12 cellular contexts compared by ENCODE assay signal in the genomic region with DNA sequence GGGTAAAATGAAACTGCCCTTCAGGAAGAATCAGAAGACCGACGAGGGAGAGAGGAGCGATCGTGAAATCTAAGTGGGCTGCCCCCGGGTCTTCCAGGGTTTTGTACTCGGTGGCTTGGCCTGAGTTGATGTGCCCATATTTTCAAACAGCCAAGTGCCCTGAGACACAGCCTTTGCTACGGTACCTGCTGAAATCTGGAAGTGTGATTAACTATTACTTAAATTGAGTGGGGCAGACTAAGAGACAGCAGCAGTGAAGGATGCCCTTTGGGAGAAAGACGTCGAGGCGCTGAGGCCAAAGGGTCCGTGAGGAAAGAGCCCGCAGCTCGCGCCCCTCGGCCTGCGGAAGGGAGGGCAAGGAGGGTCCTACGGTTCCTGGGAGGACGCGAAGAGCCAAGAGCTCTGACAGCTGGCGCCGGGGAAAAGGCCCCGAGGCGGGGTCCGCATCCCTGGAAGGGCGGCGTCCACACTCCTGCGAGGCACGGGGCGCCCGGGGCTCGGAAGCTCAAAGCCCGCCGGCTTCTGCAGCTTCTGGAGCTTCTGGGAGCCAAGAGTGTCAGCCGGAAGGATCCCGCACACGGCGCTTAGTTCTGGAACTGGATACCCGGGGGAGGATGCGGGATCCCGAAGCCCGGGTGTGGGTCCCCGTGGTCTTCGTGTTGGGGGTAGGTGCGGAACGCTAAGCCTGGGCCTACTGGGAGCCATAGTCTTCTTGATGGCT. TPM values are rescaled to one million over a fixed set of nuclear protein-coding genes. Genes with fewer than 3 reads are reported as not detected.
A peak's percentile ranks its signal among the peaks of the same experiment; 100 is the strongest.
DNase-seq lines count a peak whose midpoint lies in the region; ATAC-seq and TF ChIP-seq lines count a peak whose summit lies in the region.
"Had no signal": no experiment of that assay in that cellular context is flagged by ENCODE, and none has a peak within 500 bp of the region (broad histone marks: within the 10 kb centered on the region; RNA-seq: fewer than 3 reads in every experiment).

No MANE protein-coding gene starts in this region.

- no peaks in the 10 kb centered on the region for H3K4me1 ChIP-seq in left lung
- no peaks in the 10 kb centered on the region for H3K4me1 ChIP-seq in tibial nerve

- H3K27ac ChIP-seq in left lung (no peak overlapping the region), tibial nerve (no peak overlapping the region)

- TF ChIP-seq CTCF in left lung (IDR thresholded peaks at IDR 0.05), result no peak
- no peak for TF ChIP-seq CTCF in tibial nerve (IDR thresholded peaks at IDR 0.05)

- H3K4me3 Mint-ChIP-seq in activated T-cell treated with anti-CD3 and anti-CD28 coated beads, Interleukin-2, amount 50 U/mL, for 24 hours, result no peak overlapping the region
- no peak overlapping the region for H3K4me3 Mint-ChIP-seq in activated T-cell treated with anti-CD3 and anti-CD28 coated beads, Interleukin-2, amount 50 U/mL, for 4 hours
- no peak overlapping the region for H3K4me3 Mint-ChIP-seq in central memory CD8-positive, alpha-beta T cell

- WGBS in tibial nerve, 2 donors, result 61 to 64% methylated on average over 45 of the region's 45 CpGs

- H3K27me3 ChIP-seq in left lung (peaks cover 9 to 41% of the 10 kb centered on the region in 2 donors), tibial nerve (peaks cover 0 to 45% of the 10 kb centered on the region in 2 donors)

- no peak overlapping the region for H3K27ac Mint-ChIP-seq in activated T-cell treated with anti-CD3 and anti-CD28 coated beads, Interleukin-2, amount 50 U/mL, for 24 hours
- no peak overlapping the region for H3K27ac Mint-ChIP-seq in central memory CD8-positive, alpha-beta T cell (ENCODE audit: low read depth)

- H3K4me1 Mint-ChIP-seq in activated T-cell treated with anti-CD3 and anti-CD28 coated beads, Interleukin-2, amount 50 U/mL, for 24 hours (ENCODE audit: low read depth), result peaks cover 2% of the 10 kb centered on the region
- H3K4me1 Mint-ChIP-seq in activated T-cell treated with anti-CD3 and anti-CD28 coated beads, Interleukin-2, amount 50 U/mL, for 4 hours (ENCODE audit: low read depth), result peaks cover 2% of the 10 kb centered on the region
- H3K4me1 Mint-ChIP-seq in central memory CD8-positive, alpha-beta T cell, result no peaks in the 10 kb centered on the region

- no peaks in the 10 kb centered on the region for H3K9me3 Mint-ChIP-seq in activated T-cell treated with anti-CD3 and anti-CD28 coated beads, Interleukin-2, amount 50 U/mL, for 24 hours
- H3K9me3 Mint-ChIP-seq in activated T-cell treated with anti-CD3 and anti-CD28 coated beads, Interleukin-2, amount 50 U/mL, for 4 hours, result no peaks in the 10 kb centered on the region
- no peaks in the 10 kb centered on the region for H3K9me3 Mint-ChIP-seq in central memory CD8-positive, alpha-beta T cell

- intact Hi-C loops in left lung (cut with DNase I), result no loop called here

- TF ChIP-seq POLR2A in tibial nerve (IDR thresholded peaks at IDR 0.05), result no peak

- ATAC-seq in activated T-cell treated with anti-CD3 and anti-CD28 coated beads, Interleukin-2, amount 50 U/mL, for 4 hours, result no peak
- ATAC-seq in central memory CD8-positive, alpha-beta T cell (replicated peaks; ENCODE audit: extremely low read depth, poor library complexity, severe bottlenecking), result no peak
- ATAC-seq in left lung, result peak; percentile 23
- no peak for ATAC-seq in HG03521 (IDR thresholded peaks at IDR 0.05; ENCODE audit: unreplicated experiment)
- ATAC-seq in HG03571 (IDR thresholded peaks at IDR 0.05; ENCODE audit: unreplicated experiment), result no peak

- peaks cover 21% of the 10 kb centered on the region for H3K27me3 Mint-ChIP-seq in activated T-cell treated with anti-CD3 and anti-CD28 coated beads, Interleukin-2, amount 50 U/mL, for 24 hours
- H3K27me3 Mint-ChIP-seq in activated T-cell treated with anti-CD3 and anti-CD28 coated beads, Interleukin-2, amount 50 U/mL, for 4 hours (ENCODE audit: low read depth), result peaks cover 12% of the 10 kb centered on the region
- H3K27me3 Mint-ChIP-seq in central memory CD8-positive, alpha-beta T cell, result peaks cover 22% of the 10 kb centered on the region

- H3K36me3 ChIP-seq in left lung (no peaks in the 10 kb centered on the region), tibial nerve (no peaks in the 10 kb centered on the region)

- H3K4me3 ChIP-seq in left lung (no peak overlapping the region), tibial nerve (no peak overlapping the region)

- H3K36me3 Mint-ChIP-seq in activated T-cell treated with anti-CD3 and anti-CD28 coated beads, Interleukin-2, amount 50 U/mL, for 24 hours (ENCODE audit: low read depth), result no peaks in the 10 kb centered on the region
- no peaks in the 10 kb centered on the region for H3K36me3 Mint-ChIP-seq in activated T-cell treated with anti-CD3 and anti-CD28 coated beads, Interleukin-2, amount 50 U/mL, for 4 hours (ENCODE audit: insufficient read depth)
- no peaks in the 10 kb centered on the region for H3K36me3 Mint-ChIP-seq in central memory CD8-positive, alpha-beta T cell (ENCODE audit: insufficient read depth)

- no peak for TF ChIP-seq EP300 in tibial nerve (IDR thresholded peaks at IDR 0.05)

- no peaks in the 10 kb centered on the region for H3K9me3 ChIP-seq in left lung
- H3K9me3 ChIP-seq in tibial nerve, result no peaks in the 10 kb centered on the region

- peak; percentile 31 for DNase-seq in activated T-cell treated with anti-CD3 and anti-CD28 coated beads, Interleukin-2, amount 50 U/mL, for 24 hours
- no peak for DNase-seq in activated T-cell treated with anti-CD3 and anti-CD28 coated beads, Interleukin-2, amount 50 U/mL, for 4 hours
- DNase-seq in central memory CD8-positive, alpha-beta T cell (ENCODE audit: low spot score in 2 of 2), result peak; percentile 9 to 30
- DNase-seq in left lung (peak in 1 of 2 donors; percentile 90), tibial nerve (ENCODE audit: low spot score in 2 of 2) (peak; percentile 4 to 14), dedifferentiated amniotic fluid mesenchymal stem cell (ENCODE audit: extremely low spot score) (no peak)
- DNase-seq: DMS79; NCI-H146; stimulated activated CD4-positive, alpha-beta T cell treated with anti-CD3 and anti-CD28 coated beads, Interleukin-4, amount 100 ng/mL, for 4 hours; SW 1271 had no signal

RNA-seq across cellular contexts. Expression of a gene that starts 15.4 kb away (rescaled TPM):
- total RNA-seq in activated T-cell treated with anti-CD3 and anti-CD28 coated beads, Interleukin-2, amount 50 U/mL, for 4 hours, result 1,000 to 10,000 TPM; 1,321 to 1,622 (median 1,616) TPM
- total RNA-seq in left lung (1,000 to 10,000 TPM; 2,748 to 3,444 TPM), tibial nerve (under 1 TPM; under 0.01 TPM)

RNA-seq across cellular contexts. Expression of a gene that starts 58.1 kb away (rescaled TPM):
- total RNA-seq in activated T-cell treated with anti-CD3 and anti-CD28 coated beads, Interleukin-2, amount 50 U/mL, for 4 hours, result 1,000 to 10,000 TPM; 1,321 to 1,622 (median 1,616) TPM
- total RNA-seq in left lung (1,000 to 10,000 TPM; 2,748 to 3,444 TPM), tibial nerve (under 1 TPM; under 0.01 TPM)

Comparison
In these comparisons a context has a peak if more than half of its experiments do, and no peak if none do; other contexts are left out.
1. DNase-seq: peak in activated T-cell treated with anti-CD3 and anti-CD28 coated beads, Interleukin-2, amount 50 U/mL, for 24 hours (single experiment), central memory CD8-positive, alpha-beta T cell (2 of 2) and tibial nerve (2 of 2); none in activated T-cell treated with anti-CD3 and anti-CD28 coated beads, Interleukin-2, amount 50 U/mL, for 4 hours (single experiment) and dedifferentiated amniotic fluid mesenchymal stem cell (single experiment).
2. RNA of a gene that starts 15.4 kb away (total RNA-seq): 2,748 to 3,444 TPM in left lung and 1,321 to 1,622 TPM in activated T-cell treated with anti-CD3 and anti-CD28 coated beads, Interleukin-2, amount 50 U/mL, for 4 hours; under 0.01 TPM in tibial nerve; every median in the first group is over 1,000 times any median in the second.
3. RNA of a gene that starts 58.1 kb away (total RNA-seq): 2,748 to 3,444 TPM in left lung and 1,321 to 1,622 TPM in activated T-cell treated with anti-CD3 and anti-CD28 coated beads, Interleukin-2, amount 50 U/mL, for 4 hours; under 0.01 TPM in tibial nerve; every median in the first group is over 1,000 times any median in the second.